In genomic region chrX:11474021-11474420, GRCh38 we compare ENCODE assay signal across 21 cellular contexts.
A peak's percentile ranks its signal among the peaks of the same experiment; 100 is the strongest.
DNase-seq lines count a peak whose midpoint lies in the region; ATAC-seq, FAIRE-seq and TF ChIP-seq lines count a peak whose summit lies in the region.
"Had no signal": no experiment of that assay in that cellular context is flagged by ENCODE, and none has a peak within 500 bp of the region (broad histone marks: within the 10 kb centered on the region; RNA-seq: fewer than 3 reads in every experiment).

No MANE protein-coding gene starts in this region.

- no peak overlapping the region for H2BK15ac ChIP-seq in IMR-90 (ENCODE audit: low read depth, low read length)

- H3K4me2 ChIP-seq in A549 (no peak overlapping the region), IMR-90 (ENCODE audit: low read depth, low read length) (no peak overlapping the region)
- H3K4me2 ChIP-seq: BLaER1 had no signal

- H3K9me1 ChIP-seq in IMR-90 (ENCODE audit: insufficient read depth, low read length), result 0 out of 2 replicates have a peak, but pooled peaks cover 2% of the 10 kb centered on the region

- H3K9ac ChIP-seq in IMR-90 (ENCODE audit: low read depth, low read length), result no peak overlapping the region
- H3K9ac ChIP-seq: BLaER1, GM23248 had no signal

- H3K23ac ChIP-seq in IMR-90 (ENCODE audit: low read depth, low read length), result no peak overlapping the region

- no peak overlapping the region for H2AFZ ChIP-seq in IMR-90 (replicated peaks; ENCODE audit: low read length, poor library complexity)
- H2AFZ ChIP-seq: GM23248 had no signal

- H3K27me3 ChIP-seq in IMR-90 (ENCODE audit: control insufficient read depth, insufficient read depth, low read length) (no peaks in the 10 kb centered on the region), bronchial epithelial cell (ENCODE audit: control insufficient read depth, insufficient read depth, low read length) (no peaks in the 10 kb centered on the region)

- no peak for FAIRE-seq in A549 (lab: Jason Lieb, UNC)
- peak; percentile 18 for FAIRE-seq in bronchial epithelial cell (lab: Jason Lieb, UNC)
- FAIRE-seq: G401.6, GM12892 had no signal

- H3K4me1 Mint-ChIP-seq in osteocyte (ENCODE audit: unreplicated experiment), result peaks cover 59% of the 10 kb centered on the region
- H3K4me1 Mint-ChIP-seq: B cell; CD4-positive, CD25-positive, alpha-beta regulatory T cell had no signal

- H3K9me3 ChIP-seq in A549 (no peaks in the 10 kb centered on the region), IMR-90 (ENCODE audit: control insufficient read depth, insufficient read depth, low read length) (no peaks in the 10 kb centered on the region; the same call in 1 of the 2 replicates)
- H3K9me3 ChIP-seq: BLaER1, Caco-2 had no signal

- BruUV-seq in IMR-90 (replicated peaks; lab: Mats Ljungman, UMichigan), result no TSS peak

- H4K20me1 ChIP-seq in IMR-90 (ENCODE audit: insufficient read depth, low read length), result no peaks in the 10 kb centered on the region
- H4K20me1 ChIP-seq: BLaER1 had no signal

- no peak overlapping the region for H2BK20ac ChIP-seq in IMR-90 (ENCODE audit: low read depth, low read length)

- H4K5ac ChIP-seq in IMR-90 (ENCODE audit: low read depth, low read length), result no peak overlapping the region

- no peak for DNase-seq in A549 (ENCODE audit: low read depth in 1 of 2, low spot score in 1 of 2)
- DNase-seq in IMR-90, result no peak
- no peak for DNase-seq in bronchial epithelial cell (ENCODE audit: low read depth)
- DNase-seq in osteocyte (ENCODE audit: extremely low spot score, unreplicated experiment), result no peak
- DNase-seq in cerebellar nuclear complex (lab: John Stamatoyannopoulos, UW), result no peak
- DNase-seq in dedifferentiated amniotic fluid mesenchymal stem cell (ENCODE audit: extremely low spot score), result no peak
- DNase-seq: 8988T; Caco-2; CD4-positive, CD25-positive, alpha-beta regulatory T cell; CD8-positive, alpha-beta T cell; DMS153; DND-41; H9 had no signal

- intact Hi-C loops in IMR-90 (cut with micrococcal nuclease), result no loop called here

- no peak overlapping the region for H4K8ac ChIP-seq in IMR-90 (ENCODE audit: low read depth in 2 of 2, low read length in 2 of 2)

- dilution Hi-C loops in IMR-90 (cut with HindIII; ENCODE audit: low sequenced_read_pairs, unreplicated experiment), result no loop called here

- peak overlapping the region; percentile 78 for H3K27ac Mint-ChIP-seq in osteocyte (ENCODE audit: unreplicated experiment)
- H3K27ac Mint-ChIP-seq: B cell; CD4-positive, CD25-positive, alpha-beta regulatory T cell; CD8-positive, alpha-beta T cell; H9 had no signal

- no peak overlapping the region for H3K56ac ChIP-seq in IMR-90 (ENCODE audit: extremely low read depth, insufficient read depth, low read length)

- 0 out of 3 replicates have a peak, but pooled peaks cover 3% of the 10 kb centered on the region for H3K4me1 ChIP-seq in A549
- no peaks in the 10 kb centered on the region for H3K4me1 ChIP-seq in IMR-90 (ENCODE audit: control insufficient read depth, insufficient read depth, low read length)
- H3K4me1 ChIP-seq: BLaER1, Caco-2 had no signal

- TF ChIP-seq RAD21 in A549 (conservative IDR thresholded peaks at IDR 0.05 in 1 of 2, IDR thresholded peaks at IDR 0.05 in 1 of 2), result no peak
- TF ChIP-seq RAD21 in IMR-90 (IDR thresholded peaks at IDR 0.05; ENCODE audit: low read length), result no peak

- POLR2A ChIA-PET in A549 (lab: Yijun Ruan, JAX) (no interaction called here), IMR-90 (lab: Charles Lee; ENCODE audit: unreplicated experiment) (no interaction called here)

- H3K18ac ChIP-seq in IMR-90 (ENCODE audit: low read depth, low read length), result no peak overlapping the region

- H3K4me3 ChIP-seq in A549 (no peak overlapping the region), IMR-90 (ENCODE audit: insufficient read depth, low read depth, low read length) (no peak overlapping the region), bronchial epithelial cell (ENCODE audit: low read depth, low read length) (no peak overlapping the region)
- H3K4me3 ChIP-seq: BLaER1, GM23248 had no signal

- H3K27me3 Mint-ChIP-seq in osteocyte (ENCODE audit: unreplicated experiment), result no peaks in the 10 kb centered on the region
- H3K27me3 Mint-ChIP-seq: CD4-positive, CD25-positive, alpha-beta regulatory T cell had no signal

- TF ChIP-seq EP300 in A549 (IDR thresholded peaks at IDR 0.05), result no peak

- no peak overlapping the region for H2BK120ac ChIP-seq in IMR-90 (ENCODE audit: low read depth, low read length)

- no peak overlapping the region for H4K91ac ChIP-seq in IMR-90 (ENCODE audit: insufficient read depth, low read depth, low read length)

- H3K27ac ChIP-seq in A549 (no peak overlapping the region), IMR-90 (ENCODE audit: insufficient read depth, low read length) (no peak overlapping the region)
- H3K27ac ChIP-seq: BLaER1, C4-2B, GM23248 had no signal

- TF ChIP-seq CTCF in A549 (IDR thresholded peaks at IDR 0.05) (no peak), IMR-90 (conservative IDR thresholded peaks at IDR 0.05; ENCODE audit: low read depth, low read length) (no peak), bronchial epithelial cell (IDR thresholded peaks at IDR 0.05; ENCODE audit: insufficient read depth, low read length, severe bottlenecking) (no peak), osteocyte (IDR thresholded peaks at IDR 0.05) (no peak)

- no peak overlapping the region for H3K4ac ChIP-seq in IMR-90 (ENCODE audit: low read depth, low read length)

- H3K36me3 Mint-ChIP-seq in osteocyte (ENCODE audit: unreplicated experiment), result peaks cover 2% of the 10 kb centered on the region
- H3K36me3 Mint-ChIP-seq: CD4-positive, CD25-positive, alpha-beta regulatory T cell; CD8-positive, alpha-beta T cell had no signal

- CTCF ChIA-PET in A549 (lab: Yijun Ruan, JAX) (interaction anchor here (0.6 kb wide), 1 partner anchor 85 kb away, joined by 3 read pairs; no protein-coding TSS in a partner anchor), IMR-90 (lab: Yijun Ruan, JAX) (no interaction called here)

- H3K9me3 Mint-ChIP-seq in osteocyte (ENCODE audit: unreplicated experiment), result peaks cover 15% of the 10 kb centered on the region
- H3K9me3 Mint-ChIP-seq: CD4-positive, CD25-positive, alpha-beta regulatory T cell; CD8-positive, alpha-beta T cell had no signal

- no peak overlapping the region for H3K14ac ChIP-seq in IMR-90 (replicated peaks; ENCODE audit: low read depth, low read length)

- H3K36me3 ChIP-seq in IMR-90 (ENCODE audit: control insufficient read depth, insufficient read depth, low read length) (no peaks in the 10 kb centered on the region), bronchial epithelial cell (ENCODE audit: control insufficient read depth, insufficient read depth, low read length) (no peaks in the 10 kb centered on the region)
- H3K36me3 ChIP-seq: BLaER1 had no signal

- no peak overlapping the region for H2AK5ac ChIP-seq in IMR-90 (ENCODE audit: low read depth, low read length)

- no peak for TF ChIP-seq POLR2A in A549 (IDR thresholded peaks at IDR 0.05; ENCODE audit: low read length)
- TF ChIP-seq POLR2A in IMR-90 (IDR thresholded peaks at IDR 0.05; ENCODE audit: low read depth, low read length), result no peak

- H3K79me1 ChIP-seq in IMR-90 (ENCODE audit: low read depth in 1 of 2, low read length in 2 of 2), result no peaks in the 10 kb centered on the region

- H3K4me3 Mint-ChIP-seq in osteocyte (ENCODE audit: unreplicated experiment), result no peak overlapping the region
- H3K4me3 Mint-ChIP-seq: B cell; CD4-positive, CD25-positive, alpha-beta regulatory T cell; CD8-positive, alpha-beta T cell; H9 had no signal

- ATAC-seq in A549 (no peak), IMR-90 (ENCODE audit: low read depth) (no peak), GM19035 (IDR thresholded peaks at IDR 0.05; ENCODE audit: unreplicated experiment) (no peak)
- ATAC-seq: CD8-positive, alpha-beta T cell; HCT116 had no signal

- in situ Hi-C loops in IMR-90 (cut with MboI; ENCODE audit: low sequenced_read_pairs), result no loop called here

- H2AK9ac ChIP-seq in IMR-90 (replicated peaks; ENCODE audit: low read depth, low read length, poor library complexity), result no peak overlapping the region

- 47% methylated on average over 1 of the region's 1 CpG for WGBS in A549 (ENCODE audit: missing lambda C conversion rate)
- no CpG with 5 or more reads among the region's 1 CpG for WGBS in IMR-90 (ENCODE audit: extremely low coverage in 2 of 2, insufficient read length in 1 of 2), 2 experiments

- no peak overlapping the region for H2BK5ac ChIP-seq in IMR-90 (ENCODE audit: low read depth, low read length, poor library complexity, severe bottlenecking)

TF ChIP-seq in A549, 52 proteins besides CTCF, POLR2A, EP300 and RAD21:
- no peak for TF ChIP-seq RFX5 (IDR thresholded peaks at IDR 0.05)
- TF ChIP-seq MAFK (IDR thresholded peaks at IDR 0.05; ENCODE audit: partially characterized antibody), result peak; percentile 90

TF ChIP-seq in IMR-90, 13 proteins besides CTCF, POLR2A, EP300 and RAD21:
- TF ChIP-seq CEBPB (IDR thresholded peaks at IDR 0.05; ENCODE audit: low read depth, low read length) (no peak), MAFK (IDR thresholded peaks at IDR 0.05; ENCODE audit: low read depth, low read length) (peak; percentile 97), CHD1 (IDR thresholded peaks at IDR 0.05; ENCODE audit: low read depth, low read length) (no peak), SMC3 (IDR thresholded peaks at IDR 0.05; ENCODE audit: low read depth, low read length) (no peak)
- TF ChIP-seq, protein P1, sequence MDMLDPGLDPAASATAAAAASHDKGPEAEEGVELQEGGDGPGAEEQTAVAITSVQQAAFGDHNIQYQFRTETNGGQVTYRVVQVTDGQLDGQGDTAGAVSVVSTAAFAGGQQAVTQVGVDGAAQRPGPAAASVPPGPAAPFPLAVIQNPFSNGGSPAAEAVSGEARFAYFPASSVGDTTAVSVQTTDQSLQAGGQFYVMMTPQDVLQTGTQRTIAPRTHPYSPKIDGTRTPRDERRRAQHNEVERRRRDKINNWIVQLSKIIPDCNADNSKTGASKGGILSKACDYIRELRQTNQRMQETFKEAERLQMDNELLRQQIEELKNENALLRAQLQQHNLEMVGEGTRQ (IDR thresholded peaks at IDR 0.05; ENCODE audit: low read depth, low read length), result no peak
